14 cellular contexts compared by ENCODE assay signal in the genomic region with DNA sequence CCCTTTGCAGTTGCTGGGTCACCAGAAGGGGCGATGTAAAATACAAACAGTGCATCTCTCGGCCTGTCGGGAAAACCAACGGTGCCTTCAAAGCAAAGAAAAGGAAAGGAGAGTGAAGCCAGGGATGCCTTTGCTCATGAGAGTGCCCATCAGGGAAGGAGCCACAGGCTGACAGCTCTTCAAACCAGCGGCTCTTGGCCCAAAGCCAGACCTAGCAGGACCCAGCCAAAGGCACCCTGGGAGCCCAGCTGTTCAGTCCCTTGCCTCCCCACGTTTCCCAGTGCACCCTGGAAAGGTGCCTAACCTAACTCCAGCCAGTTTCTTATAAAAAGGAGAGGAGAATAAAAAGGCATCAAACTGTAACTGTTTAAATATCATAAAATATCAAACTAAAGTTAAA. TPM values are rescaled to one million over a fixed set of nuclear protein-coding genes. Genes with fewer than 3 reads are reported as not detected.
A peak's percentile ranks its signal among the peaks of the same experiment; 100 is the strongest.
DNase-seq lines count a peak whose midpoint lies in the region; ATAC-seq and TF ChIP-seq lines count a peak whose summit lies in the region.
"Had no signal": no experiment of that assay in that cellular context is flagged by ENCODE, and none has a peak within 500 bp of the region (broad histone marks: within the 10 kb centered on the region; RNA-seq: fewer than 3 reads in every experiment).

No MANE protein-coding gene starts in this region.

- H3K4me3 ChIP-seq in gastrocnemius medialis = no peak overlapping the region
- no peak overlapping the region for H3K4me3 ChIP-seq in OCI-LY7 (ENCODE audit: low read depth, low read length, poor library complexity, severe bottlenecking)
- H3K4me3 ChIP-seq: BLaER1 treated with 17β-estradiol and CSF1 and Interleukin-3, amounts not matched to agents 10 nM and 100 nM had no signal

- H3K9me2 ChIP-seq in OCI-LY7 (ENCODE audit: insufficient read depth, low read length) = no peaks in the 10 kb centered on the region

- no peak overlapping the region for H2AFZ ChIP-seq in OCI-LY7 (ENCODE audit: low read length)

- TF ChIP-seq CTCF in gastrocnemius medialis (IDR thresholded peaks at IDR 0.05 in 4 of 5, conservative IDR thresholded peaks at IDR 0.05 in 1 of 5) (no peak), OCI-LY7 (conservative IDR thresholded peaks at IDR 0.05; ENCODE audit: low read length) (no peak)

- H3K27me3 ChIP-seq in gastrocnemius medialis = no peaks in the 10 kb centered on the region
- H3K27me3 ChIP-seq: BLaER1 treated with 17β-estradiol and CSF1 and Interleukin-3, amounts not matched to agents 10 nM and 100 nM had no signal

- no peaks in the 10 kb centered on the region for H3K9me3 ChIP-seq in gastrocnemius medialis
- H3K9me3 ChIP-seq in OCI-LY7 (ENCODE audit: low read length) = no peaks in the 10 kb centered on the region
- H3K9me3 ChIP-seq: BLaER1 treated with 17β-estradiol and CSF1 and Interleukin-3, amounts not matched to agents 10 nM and 100 nM had no signal

- H3K36me3 ChIP-seq in gastrocnemius medialis = no peaks in the 10 kb centered on the region
- H3K36me3 ChIP-seq in OCI-LY7 (ENCODE audit: insufficient read depth, low read length) = no peaks in the 10 kb centered on the region
- H3K36me3 ChIP-seq: BLaER1 treated with 17β-estradiol and CSF1 and Interleukin-3, amounts not matched to agents 10 nM and 100 nM had no signal

- intact Hi-C loops in left ventricle myocardium superior (cut with micrococcal nuclease) (no loop called here), gastrocnemius medialis (cut with DNase I; ENCODE audit: low total_unique reads) (no loop called here), OCI-LY7 (cut with micrococcal nuclease; ENCODE audit: unreplicated experiment) (no loop called here)

- ATAC-seq in left ventricle myocardium superior = peak; percentile 85
- no peak for ATAC-seq in gastrocnemius medialis
- no peak for ATAC-seq in HG03469 (IDR thresholded peaks at IDR 0.05; ENCODE audit: unreplicated experiment)
- ATAC-seq in GM18867 (IDR thresholded peaks at IDR 0.05; ENCODE audit: unreplicated experiment) = no peak
- ATAC-seq: activated CD8-positive, alpha-beta T cell treated with anti-CD3 and anti-CD28 coated beads, Interleukin-2, amount 10 ng/mL, durations not matched to agents 7 days and 5 days; sciatic nerve had no signal

- H3K4me1 ChIP-seq in gastrocnemius medialis (no peaks in the 10 kb centered on the region), OCI-LY7 (ENCODE audit: insufficient read depth, low read length, poor library complexity, severe bottlenecking) (no peaks in the 10 kb centered on the region)

- no peak for TF ChIP-seq POLR2A in gastrocnemius medialis (IDR thresholded peaks at IDR 0.05)

- H4K20me1 ChIP-seq in OCI-LY7 (ENCODE audit: insufficient read depth, low read length) = no peaks in the 10 kb centered on the region
- H4K20me1 ChIP-seq: BLaER1 treated with 17β-estradiol and CSF1 and Interleukin-3, amounts not matched to agents 10 nM and 100 nM had no signal

- DNase-seq in DMS53 (lab: John Stamatoyannopoulos, UW) (peak; percentile 100), NCI-H1105 treated with DMSO at 0.1 percent for 48 hours (lab: John Stamatoyannopoulos, UW) (peak; percentile 85), NCI-H69 (lab: John Stamatoyannopoulos, UW) (peak; percentile 96), left ventricle myocardium superior (peak; percentile 70), gastrocnemius medialis (no peak), OCI-LY7 (ENCODE audit: low spot score) (no peak)
- DNase-seq: activated CD8-positive, alpha-beta T cell treated with anti-CD3 and anti-CD28 coated beads, Interleukin-2, amount 10 ng/mL, durations not matched to agents 7 days and 5 days; activated effector memory CD4-positive, alpha-beta T cell treated with anti-CD3 and anti-CD28 coated beads, Interleukin-2, amount 50 U/mL, for 16 hours; effector CD4-positive, alpha-beta T cell had no signal

- H3K27ac ChIP-seq in gastrocnemius medialis (no peak overlapping the region), OCI-LY7 (ENCODE audit: low read depth, low read length, poor library complexity, severe bottlenecking) (no peak overlapping the region)
- H3K27ac ChIP-seq: BLaER1 treated with 17β-estradiol and CSF1 and Interleukin-3, amounts not matched to agents 10 nM and 100 nM had no signal

- BruUV-seq in OCI-LY7 (replicated peaks; lab: Mats Ljungman, UMichigan) = no TSS peak

- no peaks in the 10 kb centered on the region for H3K79me2 ChIP-seq in OCI-LY7 (ENCODE audit: insufficient read depth, low read depth, low read length)

- no peak overlapping the region for H3K4me2 ChIP-seq in OCI-LY7 (ENCODE audit: low read length)
- H3K4me2 ChIP-seq: BLaER1 treated with 17β-estradiol and CSF1 and Interleukin-3, amounts not matched to agents 10 nM and 100 nM had no signal

- CTCF ChIA-PET in OCI-LY7 (lab: Charles Lee; ENCODE audit: unreplicated experiment) = no interaction called here

- in situ Hi-C loops in gastrocnemius medialis (cut with MboI; ENCODE audit: low sequenced_read_pairs in 4 of 4) = no loop called here

- POLR2A ChIA-PET in OCI-LY7 (lab: Charles Lee) = no interaction called here

RNA-seq across cellular contexts. Expression of a gene that starts 29.2 kb away (rescaled TPM):
- total RNA-seq in left ventricle myocardium superior = not detected
- not detected for total RNA-seq in gastrocnemius medialis
- not detected in 2 replicates for total RNA-seq in OCI-LY7 (2014; rRNA removed; shearing (Covaris generic))
- total RNA-seq in OCI-LY7 (2022) = not detected in 2 replicates
- total RNA-seq: activated CD8-positive, alpha-beta T cell treated with anti-CD3 and anti-CD28 coated beads, Interleukin-2, amount 10 ng/mL, durations not matched to agents 7 days and 5 days; fibroblast of villous mesenchyme; sciatic nerve had no signal

Comparison
In these comparisons a context has a peak if more than half of its experiments do, and no peak if none do; other contexts are left out.
1. DNase-seq: peak in DMS53 (single experiment), NCI-H1105 treated with DMSO at 0.1 percent for 48 hours (single experiment), NCI-H69 (single experiment) and left ventricle myocardium superior (single experiment); none in gastrocnemius medialis (0 of 2) and OCI-LY7 (single experiment).